Comparison of ENCODE assay signal across 11 cellular contexts in genomic region chr1:95879498-95879897, GRCh38.
"Had no signal": no experiment of that assay in that cellular context is flagged by ENCODE, and none has a peak within 500 bp of the region (broad histone marks: within the 10 kb centered on the region; RNA-seq: fewer than 3 reads in every experiment).

No MANE protein-coding gene starts in this region.

- H3K4me1 ChIP-seq: HAP-1 had no signal

- FAIRE-seq: H1, H54 had no signal

- H3K36me3 ChIP-seq: HAP-1 had no signal

- H3K9me3 ChIP-seq: HAP-1 had no signal

- DNase-seq: GM23248, GOT3, H7, H9, HCEC 1CT, HFFc6 had no signal

- H2AFZ ChIP-seq: GM23248, GM23338 had no signal

- H3K27ac ChIP-seq: GM23248 had no signal

- H3K9ac ChIP-seq: GM23248 had no signal

- H3K4me3 ChIP-seq: GM23248, GM23338, HAP-1 had no signal

- H3K4me2 ChIP-seq: GM23338 had no signal

- ATAC-seq: GM23338, HCT116 had no signal
